6 cellular contexts compared by ENCODE assay signal in genomic region chr2:219876931-219877330, GRCh38.
"Had no signal": no experiment of that assay in that cellular context is flagged by ENCODE, and none has a peak within 500 bp of the region (broad histone marks: within the 10 kb centered on the region; RNA-seq: fewer than 3 reads in every experiment).

No MANE protein-coding gene starts in this region.

- ATAC-seq: HepG2, K562 had no signal

- DNase-seq: IMR-90, KBM-7 had no signal

- H3K4me3 ChIP-seq: K562 had no signal

- H3K4me3 Mint-ChIP-seq: IgD-negative memory B cell had no signal

- H3K36me3 Mint-ChIP-seq: IgD-negative memory B cell had no signal

- H3K4me1 Mint-ChIP-seq: IgD-negative memory B cell had no signal

- H3K27ac Mint-ChIP-seq: IgD-negative memory B cell had no signal

- H3K27ac ChIP-seq: HL-60 had no signal
